In the genomic region with DNA sequence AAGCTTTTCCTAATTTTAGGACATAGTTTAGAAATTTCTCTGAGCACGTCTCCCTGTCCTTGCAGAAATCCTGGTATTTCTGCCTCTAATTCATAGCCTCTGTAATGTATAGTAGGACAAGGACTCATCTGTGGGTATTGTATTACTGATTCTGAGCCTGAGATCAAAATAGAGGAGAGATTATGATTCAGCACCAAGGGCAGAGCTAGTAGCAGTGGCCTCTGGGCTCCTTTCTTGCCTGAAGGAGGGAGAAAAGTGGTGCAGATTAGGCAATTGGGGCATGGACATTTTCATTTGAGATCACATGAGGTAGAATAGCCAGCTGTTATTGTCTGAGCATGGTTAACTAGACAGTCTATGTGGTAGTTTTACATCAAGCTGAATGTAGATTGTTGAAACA, we compare ENCODE assay signal across 2 cellular contexts.
TF ChIP-seq lines count a peak whose summit lies in the region.

No MANE protein-coding gene starts in this region.

TF ChIP-seq in K562, 482 proteins besides CTCF, POLR2A, EP300 and RAD21:
- TF ChIP-seq SIN3A (IDR thresholded peaks at IDR 0.05; ENCODE audit: borderline replicate concordance in 2 of 2, control insufficient read depth in 1 of 2, low read depth in 2 of 2, low read length in 2 of 2) (0 out of 4 replicates have a peak, but pooled peaks of 1 of the 2 experiments have one; percentile 41), SIX5 (IDR thresholded peaks at IDR 0.05; ENCODE audit: borderline replicate concordance in 1 of 2, insufficient read depth in 1 of 2, low read depth in 1 of 2, low read length in 2 of 2) (no peak), CEBPG (CRISPR knock-in tag; IDR thresholded peaks at IDR 0.05) (no peak), CEBPG (tag; conservative IDR thresholded peaks at IDR 0.05 in 1 of 2, IDR thresholded peaks at IDR 0.05 in 1 of 2) (0 out of 4 replicates have a peak, but pooled peaks of 1 of the 2 experiments have one; percentile 11), MIER1 (IDR thresholded peaks at IDR 0.05; ENCODE audit: low read depth) (peak; percentile 84), EHMT2 (IDR thresholded peaks at IDR 0.05) (peak; percentile 90), REST (CRISPR knock-in tag; IDR thresholded peaks at IDR 0.05; ENCODE audit: low read depth) (peak; percentile 87), RBM25 (IDR thresholded peaks at IDR 0.05; ENCODE audit: low read depth, low read length, severe bottlenecking) (no peak)
- TF ChIP-seq, protein P1, sequence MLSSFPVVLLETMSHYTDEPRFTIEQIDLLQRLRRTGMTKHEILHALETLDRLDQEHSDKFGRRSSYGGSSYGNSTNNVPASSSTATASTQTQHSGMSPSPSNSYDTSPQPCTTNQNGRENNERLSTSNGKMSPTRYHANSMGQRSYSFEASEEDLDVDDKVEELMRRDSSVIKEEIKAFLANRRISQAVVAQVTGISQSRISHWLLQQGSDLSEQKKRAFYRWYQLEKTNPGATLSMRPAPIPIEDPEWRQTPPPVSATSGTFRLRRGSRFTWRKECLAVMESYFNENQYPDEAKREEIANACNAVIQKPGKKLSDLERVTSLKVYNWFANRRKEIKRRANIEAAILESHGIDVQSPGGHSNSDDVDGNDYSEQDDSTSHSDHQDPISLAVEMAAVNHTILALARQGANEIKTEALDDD (IDR thresholded peaks at IDR 0.05): 0 out of 2 replicates have a peak, but pooled peaks have one; percentile 8

TF ChIP-seq in neural cell, 6 proteins besides CTCF, POLR2A, EP300 and RAD21:
- TF ChIP-seq EZH2 (IDR thresholded peaks at IDR 0.05; ENCODE audit: borderline replicate concordance, insufficient read depth, low read length, poor library complexity, severe bottlenecking) (no peak), SMC3 (conservative IDR thresholded peaks at IDR 0.05; ENCODE audit: poor library complexity) (no peak), REST (IDR thresholded peaks at IDR 0.05; ENCODE audit: borderline replicate concordance) (no peak)
